ENCODE assay signal across 1 cellular context in the genomic region with DNA sequence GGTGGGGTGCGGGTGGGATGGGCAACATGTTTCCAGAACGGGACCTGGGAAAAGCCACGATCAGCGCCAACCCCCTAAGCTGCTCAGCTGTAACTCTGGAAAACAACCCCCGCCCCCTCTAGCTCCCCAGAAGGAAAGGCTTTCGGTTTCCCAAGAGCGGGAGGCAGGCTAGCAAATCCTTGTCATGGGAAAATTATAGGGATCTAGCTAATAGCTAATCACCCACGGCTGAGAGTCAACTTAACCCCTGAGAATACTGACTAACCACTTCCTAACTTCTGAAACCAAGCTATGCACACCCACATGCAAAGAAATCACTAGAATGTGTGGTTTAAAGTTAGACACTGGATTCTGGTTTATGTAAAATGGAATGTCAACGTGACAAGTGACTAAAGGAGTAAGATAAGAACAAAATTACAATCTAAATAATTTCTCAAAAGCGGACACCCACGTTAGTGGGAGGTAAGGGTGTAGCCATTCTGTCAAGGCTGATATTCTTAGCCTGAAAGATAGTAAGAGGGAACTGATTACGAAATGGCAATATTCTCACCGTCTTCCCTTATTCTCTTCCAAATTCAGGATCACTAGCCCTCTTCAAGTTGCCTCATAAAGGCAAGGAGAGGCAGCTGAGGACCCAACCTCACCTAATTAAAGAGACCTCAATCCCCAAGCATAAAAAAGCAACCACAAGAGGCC.
TF ChIP-seq lines count a peak whose summit lies in the region.

No MANE protein-coding gene starts in this region.

TF ChIP-seq in IMR-90, 13 proteins besides CTCF, POLR2A, EP300 and RAD21:
- no peak for TF ChIP-seq NFE2L2 (IDR thresholded peaks at IDR 0.05; ENCODE audit: low read depth, low read length)
- no peak for TF ChIP-seq MXI1 (IDR thresholded peaks at IDR 0.05; ENCODE audit: borderline replicate concordance, low read depth, low read length)
- TF ChIP-seq FOS (IDR thresholded peaks at IDR 0.05; ENCODE audit: low read depth, low read length) = no peak
- peak; percentile 43 for TF ChIP-seq BHLHE40 (IDR thresholded peaks at IDR 0.05; ENCODE audit: low read depth, low read length)
- TF ChIP-seq CEBPB (IDR thresholded peaks at IDR 0.05; ENCODE audit: low read depth, low read length) = peak; percentile 89
